In genomic region chr7:92667816-92668540, GRCh38 we compare ENCODE assay signal across 1 cellular context.
TF ChIP-seq lines count a peak whose summit lies in the region.

No MANE protein-coding gene starts in this region.

TF ChIP-seq in K562, 482 proteins besides CTCF, POLR2A, EP300 and RAD21:
- TF ChIP-seq SETDB1 (IDR thresholded peaks at IDR 0.05; ENCODE audit: low read length) (no peak), FOXA1 (IDR thresholded peaks at IDR 0.05; ENCODE audit: borderline replicate concordance) (no peak), POLR2G (IDR thresholded peaks at IDR 0.05; ENCODE audit: low read depth, low read length) (no peak), ETS2 (tag; IDR thresholded peaks at IDR 0.05; ENCODE audit: borderline replicate concordance, poor library complexity, severe bottlenecking) (no peak), ZKSCAN1 (IDR thresholded peaks at IDR 0.05; ENCODE audit: low read depth, low read length) (no peak), NCOR1 (IDR thresholded peaks at IDR 0.05) (no peak), CHD2 (IDR thresholded peaks at IDR 0.05; ENCODE audit: low read depth, low read length) (no peak), RAD51 (IDR thresholded peaks at IDR 0.05; ENCODE audit: borderline replicate concordance, low read depth) (no peak), MAZ (CRISPR knock-in tag; conservative IDR thresholded peaks at IDR 0.05 in 1 of 2, IDR thresholded peaks at IDR 0.05 in 1 of 2) (no peak), PTRF (tag; IDR thresholded peaks at IDR 0.05) (no peak), HEY1 (CRISPR knock-in tag; IDR thresholded peaks at IDR 0.05; ENCODE audit: borderline replicate concordance) (no peak), HMG20B (CRISPR knock-in tag; IDR thresholded peaks at IDR 0.05) (no peak), PTBP1 (IDR thresholded peaks at IDR 0.05; ENCODE audit: low read depth, low read length) (no peak), ZNF740 (CRISPR knock-in tag; IDR thresholded peaks at IDR 0.05) (no peak), ZNF740 (tag; IDR thresholded peaks at IDR 0.05) (no peak), PKNOX1 (IDR thresholded peaks at IDR 0.05) (no peak), DLX4 (CRISPR knock-in tag; IDR thresholded peaks at IDR 0.05) (no peak), ZFP36 (IDR thresholded peaks at IDR 0.05; ENCODE audit: low read depth, low read length, partially characterized antibody) (no peak), ZNF766 (CRISPR knock-in tag; conservative IDR thresholded peaks at IDR 0.05) (no peak)
